In the genomic region with DNA sequence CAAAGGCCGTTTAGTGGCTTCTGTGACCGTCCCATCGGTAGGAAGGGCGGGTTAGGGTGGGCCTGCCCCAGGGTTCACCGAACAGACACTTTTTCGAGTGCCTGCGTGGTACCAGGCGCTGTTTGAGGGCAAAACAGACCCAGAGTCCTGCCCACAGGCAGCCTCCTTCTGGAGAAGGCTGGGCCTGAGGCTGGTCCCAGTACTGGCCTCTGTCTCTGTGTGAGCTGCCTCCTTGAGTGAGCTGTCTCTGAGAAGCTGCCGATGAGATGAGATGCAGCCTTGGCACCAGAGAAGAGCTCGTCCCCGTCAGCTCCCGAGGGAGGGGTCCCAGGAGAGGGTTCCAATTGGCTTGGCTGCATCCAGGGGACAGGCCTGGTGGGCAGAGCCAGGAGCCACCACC, we compare ENCODE assay signal across 20 cellular contexts. TPM values are rescaled to one million over a fixed set of nuclear protein-coding genes. Genes with fewer than 3 reads are reported as not detected.
DNase-seq lines count a peak whose midpoint lies in the region; ATAC-seq and TF ChIP-seq lines count a peak whose summit lies in the region.
"Had no signal": no experiment of that assay in that cellular context is flagged by ENCODE, and none has a peak within 500 bp of the region (broad histone marks: within the 10 kb centered on the region; RNA-seq: fewer than 3 reads in every experiment).

No MANE protein-coding gene starts in this region.

- H3K27ac ChIP-seq in cardiac muscle cell, result peak overlapping the region; percentile 69
- peak overlapping the region; percentile 67 for H3K27ac ChIP-seq in smooth muscle cell (ENCODE audit: low read depth)
- peak overlapping the region; percentile 58 for H3K27ac ChIP-seq in vagina
- H3K27ac ChIP-seq: KMS-11 had no signal

- H3K4me2 ChIP-seq in smooth muscle cell, result peak overlapping the region; percentile 26
- H3K4me2 ChIP-seq: KMS-11 had no signal

- H4K20me1 ChIP-seq in smooth muscle cell (ENCODE audit: low read depth), result no peaks in the 10 kb centered on the region

- DNase-seq in cardiac muscle cell (ENCODE audit: low read depth in 1 of 2, low spot score in 1 of 2) (no peak), Right ventricle myocardium superior (no peak), mucosa of descending colon (peak in 2 of 3 donors; percentile 6 to 29), smooth muscle cell (lab: John Stamatoyannopoulos, UW; ENCODE audit: unreplicated experiment) (no peak), vagina (ENCODE audit: extremely low spot score in 2 of 2) (no peak), hippocampal formation (lab: John Stamatoyannopoulos, UW) (no peak)
- DNase-seq in central memory CD4-positive, alpha-beta T cell, result no peak
- DNase-seq: 8988T; activated CD4-positive, CD25-positive, alpha-beta regulatory T cell; activated CD8-positive, alpha-beta memory T cell treated with anti-CD3 and anti-CD28 coated beads, Interleukin-2, amount 10 ng/mL, durations not matched to agents 7 days and 5 days; activated naive CD4-positive, alpha-beta T cell; activated T-cell treated with anti-CD3 and anti-CD28 coated beads, Interleukin-2, amount 50 U/mL, for 72 hours; MM.1S; NCI-H2029; NCI-H226; NCI-H69; stimulated activated CD4-positive, alpha-beta T cell treated with anti-CD3 and anti-CD28 coated beads, Interleukin-2, amount 100 ng/mL, for 24 hours; T-helper 1 cell had no signal

- H3K36me3 ChIP-seq in cardiac muscle cell (no peaks in the 10 kb centered on the region), mucosa of descending colon (ENCODE audit: low read depth) (no peaks in the 10 kb centered on the region), smooth muscle cell (ENCODE audit: low read depth) (no peaks in the 10 kb centered on the region), vagina (no peaks in the 10 kb centered on the region)

- intact Hi-C loops in Right ventricle myocardium superior (cut with DNase I), result no loop called here
- intact Hi-C loops in mucosa of descending colon (cut with DNase I, micrococcal nuclease), result no loop called here
- intact Hi-C loops in vagina (cut with DNase I), result no loop called here

- WGBS in smooth muscle cell (ENCODE audit: low lambda C conversion rate), result 82% methylated on average over 12 of the region's 12 CpGs

- H3K9ac ChIP-seq in smooth muscle cell (ENCODE audit: low read depth), result no peak overlapping the region
- H3K9ac ChIP-seq: KMS-11 had no signal

- TF ChIP-seq CTCF in cardiac muscle cell (IDR thresholded peaks at IDR 0.05; ENCODE audit: low read depth, low read length) (no peak), mucosa of descending colon (IDR thresholded peaks at IDR 0.05) (no peak), smooth muscle cell (IDR thresholded peaks at IDR 0.05; ENCODE audit: borderline replicate concordance, insufficient read depth, poor library complexity, severe bottlenecking) (no peak), vagina (IDR thresholded peaks at IDR 0.05) (no peak)

- no peaks in the 10 kb centered on the region for H3K9me3 ChIP-seq in cardiac muscle cell (ENCODE audit: low read depth)
- no peaks in the 10 kb centered on the region for H3K9me3 ChIP-seq in mucosa of descending colon
- H3K9me3 ChIP-seq in smooth muscle cell (replicated peaks; ENCODE audit: low read depth), result no peaks in the 10 kb centered on the region
- H3K9me3 ChIP-seq in vagina, result no peaks in the 10 kb centered on the region

- H3K79me2 ChIP-seq in smooth muscle cell (ENCODE audit: low read depth), result no peaks in the 10 kb centered on the region

- H2AFZ ChIP-seq in smooth muscle cell (ENCODE audit: low read depth), result no peak overlapping the region

- no peaks in the 10 kb centered on the region for H3K27me3 ChIP-seq in cardiac muscle cell
- H3K27me3 ChIP-seq in smooth muscle cell (ENCODE audit: low read depth), result no peaks in the 10 kb centered on the region
- no peaks in the 10 kb centered on the region for H3K27me3 ChIP-seq in vagina

- H3K4me3 ChIP-seq in cardiac muscle cell, result no peak overlapping the region
- H3K4me3 ChIP-seq in mucosa of descending colon, result no peak overlapping the region
- no peak overlapping the region for H3K4me3 ChIP-seq in smooth muscle cell
- H3K4me3 ChIP-seq in vagina, result no peak overlapping the region

- H3F3A ChIP-seq in smooth muscle cell (ENCODE audit: low read depth), result peaks cover 17% of the 10 kb centered on the region

- H3K4me1 ChIP-seq in cardiac muscle cell (ENCODE audit: low read depth) (peaks cover 20% of the 10 kb centered on the region), mucosa of descending colon (ENCODE audit: low read depth) (peaks cover 4% of the 10 kb centered on the region), smooth muscle cell (ENCODE audit: low read depth) (peaks cover 18% of the 10 kb centered on the region), vagina (peaks cover 38% of the 10 kb centered on the region)

- no peak for ATAC-seq in Right ventricle myocardium superior (ENCODE audit: poor library complexity)
- no peak for ATAC-seq in mucosa of descending colon
- ATAC-seq in HG03175 (IDR thresholded peaks at IDR 0.05; ENCODE audit: unreplicated experiment), result no peak
- ATAC-seq: activated CD8-positive, alpha-beta memory T cell treated with anti-CD3 and anti-CD28 coated beads, Interleukin-2, amount 10 ng/mL, durations not matched to agents 7 days and 5 days; activated T-cell treated with anti-CD3 and anti-CD28 coated beads, Interleukin-2, amount 50 U/mL, for 72 hours had no signal

- TF ChIP-seq POLR2A in vagina (IDR thresholded peaks at IDR 0.05), result no peak

RNA-seq across cellular contexts. Expression of a gene that starts 53.1 kb away (rescaled TPM):
- total RNA-seq in cardiac muscle cell, result 0.86 and 1.8 TPM in 2 replicates
- 0.45 and 1.4 TPM in 2 replicates for polyA plus RNA-seq in cardiac muscle cell
- 0.16 TPM for total RNA-seq in Right ventricle myocardium superior
- total RNA-seq in mucosa of descending colon, result 10 to 100 TPM in 1 of 3 donors, 1 to 10 TPM in 2; 1.6 to 28.0 (median 3.2) TPM
- 4.5 and 5.6 TPM in 2 replicates for total RNA-seq in smooth muscle cell
- polyA plus RNA-seq in smooth muscle cell, result 8.8 and 18.8 TPM in 2 replicates
- total RNA-seq in vagina, result 1.7 TPM

Comparison
In these comparisons a context has a peak if more than half of its experiments do, and no peak if none do; other contexts are left out.
1. DNase-seq: peak in mucosa of descending colon (2 of 3); none in cardiac muscle cell (0 of 2), Right ventricle myocardium superior (single experiment), smooth muscle cell (single experiment), vagina (0 of 2), central memory CD4-positive, alpha-beta T cell (single experiment) and hippocampal formation (0 of 2).
2. Peak in every context shown above with its lines, with median percentiles within 50 percentile points of each other: H3K27ac ChIP-seq.